In genomic region chr12:120640840-120641833, GRCh38 we compare ENCODE assay signal across 8 cellular contexts. TPM values are rescaled to one million over a fixed set of nuclear protein-coding genes. Genes with fewer than 3 reads are reported as not detected.
DNase-seq lines count a peak whose midpoint lies in the region; ATAC-seq and TF ChIP-seq lines count a peak whose summit lies in the region.

No MANE protein-coding gene starts in this region.

- H3K4me3 ChIP-seq in AG04449 (ENCODE audit: low read depth, low read length), result 0 out of 2 replicates have a peak overlapping the region, but pooled peaks have one; percentile 8

- TF ChIP-seq CTCF in AG04449 (IDR thresholded peaks at IDR 0.05; ENCODE audit: insufficient read depth, low read length, missing control alignments) (no peak), VCaP (conservative IDR thresholded peaks at IDR 0.05) (no peak)

- DNase-seq in AG04449 (ENCODE audit: low read depth, low spot score), result no peak
- peak; percentile 52 for DNase-seq in HPDE6-E6E7 (ENCODE audit: extremely low spot score)
- DNase-seq in central memory CD4-positive, alpha-beta T cell, result peak; percentile 41
- no peak for DNase-seq in left lobe of liver (ENCODE audit: low spot score)
- peak; percentile 11 for DNase-seq in stimulated activated CD8-positive, alpha-beta memory T cell treated with anti-CD3 and anti-CD28 coated beads, Interleukin-7, amount 100 ng/mL, for 24 hours (ENCODE audit: low read depth)

- POLR2A ChIA-PET in AG04449 (lab: Yijun Ruan, JAX), result no interaction called here

- CTCF ChIA-PET in AG04449 (lab: Yijun Ruan, JAX), result interaction anchor here (1.9 to 3.1 kb wide), 2 partner anchors 8 to 11 kb away, joined by 8 to 21 read pairs; no protein-coding TSS in a partner anchor

- peak; percentile 44 for ATAC-seq in GM19043 (IDR thresholded peaks at IDR 0.05; ENCODE audit: low read depth, unreplicated experiment)
- ATAC-seq in left lobe of liver, result peak; percentile 91
- no peak for ATAC-seq in GM21786 (IDR thresholded peaks at IDR 0.05; ENCODE audit: unreplicated experiment)

- peak overlapping the region; percentile 51; the same call in 1 of the 2 replicates for H3K27ac ChIP-seq in VCaP

RNA-seq across cellular contexts. Expression of gene CABP1, which starts 0.7 kb away (rescaled TPM):
- total RNA-seq in left lobe of liver, result 0.10 TPM

RNA-seq across cellular contexts. Expression of gene MLEC, which starts 45.8 kb away (rescaled TPM):
- total RNA-seq in left lobe of liver, result 194 TPM

RNA-seq across cellular contexts. Expression of gene POP5, which starts 59.9 kb away (rescaled TPM):
- 24.1 TPM for total RNA-seq in left lobe of liver

Comparison
In these comparisons a context has a peak if more than half of its experiments do, and no peak if none do; other contexts are left out.
1. DNase-seq: peak in HPDE6-E6E7 (single experiment), central memory CD4-positive, alpha-beta T cell (single experiment) and stimulated activated CD8-positive, alpha-beta memory T cell treated with anti-CD3 and anti-CD28 coated beads, Interleukin-7, amount 100 ng/mL, for 24 hours (single experiment); none in AG04449 (single experiment) and left lobe of liver (single experiment).